In the genomic region with DNA sequence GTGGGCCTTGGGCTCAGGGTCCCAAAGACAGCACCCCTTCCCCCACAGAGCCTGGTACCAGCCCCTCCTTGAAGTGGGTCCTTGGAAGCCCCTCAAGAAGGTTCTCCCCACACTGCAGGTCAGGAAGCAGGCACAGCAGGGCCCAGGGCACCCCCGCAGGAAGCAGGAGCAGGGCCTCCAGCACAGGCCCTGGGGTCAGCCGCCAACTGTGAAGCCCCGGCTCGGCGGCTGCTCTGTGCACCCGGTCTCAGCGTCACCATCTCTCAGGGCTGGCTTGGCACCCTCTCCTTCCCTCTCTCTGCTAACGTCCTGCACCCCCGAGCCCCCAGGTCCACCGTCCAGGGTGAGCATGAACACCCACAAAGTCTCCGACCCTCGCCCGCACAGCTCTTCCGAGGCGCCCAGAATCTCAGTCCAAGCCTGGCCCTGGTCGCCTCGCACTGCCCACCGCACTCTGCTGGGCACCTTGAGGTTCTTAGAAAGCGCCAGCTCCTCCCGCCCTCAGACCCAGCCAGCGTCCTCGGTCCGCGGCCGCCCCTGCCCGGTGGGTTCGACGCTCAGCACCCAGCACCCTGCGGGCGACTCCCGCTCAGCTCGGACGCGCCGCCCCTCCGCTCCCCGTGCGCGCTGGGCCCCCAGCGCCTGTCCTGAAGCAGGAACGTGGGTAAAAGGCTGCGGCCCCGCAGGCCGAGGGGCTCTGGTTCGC, we compare ENCODE assay signal across 8 cellular contexts. TPM values are rescaled to one million over a fixed set of nuclear protein-coding genes. Genes with fewer than 3 reads are reported as not detected.
DNase-seq lines count a peak whose midpoint lies in the region; ATAC-seq and TF ChIP-seq lines count a peak whose summit lies in the region.

No MANE protein-coding gene starts in this region.

- peaks cover 17 to 26% of the 10 kb centered on the region in 2 experiments for H3K4me1 Mint-ChIP-seq in H9
- peaks cover 18% of the 10 kb centered on the region for H3K4me1 Mint-ChIP-seq in activated T-helper 17 cell treated with anti-CD3 and anti-CD28 coated beads, Interleukin-2, amount 50 U/mL, for 72 hours

- H2BK15ac ChIP-seq in H9 (ENCODE audit: low read depth, low read length): no peak overlapping the region

- WGBS in H9 (ENCODE audit: extremely low coverage, insufficient read length, low lambda C conversion rate): no CpG with 5 or more reads among the region's 45 CpGs
- WGBS in smooth muscle cell (ENCODE audit: low lambda C conversion rate): 25% methylated on average over 44 of the region's 45 CpGs

- TF ChIP-seq CTCF in H9 (conservative IDR thresholded peaks at IDR 0.05) (no peak), smooth muscle cell (IDR thresholded peaks at IDR 0.05; ENCODE audit: borderline replicate concordance, insufficient read depth, poor library complexity, severe bottlenecking) (no peak)

- H4K5ac ChIP-seq in H9 (ENCODE audit: insufficient read length, low read depth, low read length): no peak overlapping the region

- H2BK120ac ChIP-seq in H9 (ENCODE audit: low read depth, low read length, poor library complexity, severe bottlenecking): no peak overlapping the region

- H3K4me3 ChIP-seq in iPS-15b (ENCODE audit: low read depth, low read length) (peak overlapping the region; percentile 60), smooth muscle cell (peak overlapping the region; percentile 63)

- H4K20me1 ChIP-seq in H9 (ENCODE audit: control insufficient read depth, insufficient read depth, insufficient read length): peaks cover 8% of the 10 kb centered on the region
- no peaks in the 10 kb centered on the region for H4K20me1 ChIP-seq in smooth muscle cell (ENCODE audit: low read depth)

- H3K9me3 Mint-ChIP-seq in H9: no peaks in the 10 kb centered on the region; a peak in 1 of 5 replicates
- H3K9me3 Mint-ChIP-seq in activated T-helper 17 cell treated with anti-CD3 and anti-CD28 coated beads, Interleukin-2, amount 50 U/mL, for 72 hours: no peaks in the 10 kb centered on the region

- H3K23ac ChIP-seq in H9 (ENCODE audit: insufficient read length, low read depth, low read length): no peak overlapping the region

- no peak for DNase-seq in H9
- DNase-seq in smooth muscle cell (lab: John Stamatoyannopoulos, UW; ENCODE audit: unreplicated experiment): no peak
- DNase-seq in kidney tubule cell (ENCODE audit: low spot score): no peak
- DNase-seq in NCI-H1105 (lab: John Stamatoyannopoulos, UW): no peak
- DNase-seq in NCI-H1436 treated with DMSO at 0.1 percent for 48 hours (lab: John Stamatoyannopoulos, UW): no peak

- H3K4me3 Mint-ChIP-seq in H9: peak overlapping the region; percentile 75 to 79
- H3K4me3 Mint-ChIP-seq in activated T-helper 17 cell treated with anti-CD3 and anti-CD28 coated beads, Interleukin-2, amount 50 U/mL, for 72 hours: peak overlapping the region; percentile 90

- H3K4me2 ChIP-seq in H9 (ENCODE audit: insufficient read depth, insufficient read length, low read length) (peak overlapping the region; percentile 33), smooth muscle cell (peak overlapping the region; percentile 95)

- H2BK20ac ChIP-seq in H9 (ENCODE audit: low read depth, low read length, poor library complexity, severe bottlenecking): no peak overlapping the region

- H2AFZ ChIP-seq in H9 (ENCODE audit: low read length) (no peak overlapping the region), smooth muscle cell (ENCODE audit: low read depth) (peak overlapping the region; percentile 62)

- no peak overlapping the region for H2AK5ac ChIP-seq in H9 (ENCODE audit: insufficient read length, low read length)

- H3K4me1 ChIP-seq in H9 (ENCODE audit: insufficient read depth, low read length) (peaks cover 2% of the 10 kb centered on the region; the same call in 1 of the 2 replicates), iPS-15b (ENCODE audit: control insufficient read depth, insufficient read depth, low read length) (no peaks in the 10 kb centered on the region), smooth muscle cell (ENCODE audit: low read depth) (no peaks in the 10 kb centered on the region)

- H3K9me3 ChIP-seq in H9 (ENCODE audit: control insufficient read depth, low read depth, low read length) (no peaks in the 10 kb centered on the region), iPS-15b (ENCODE audit: control insufficient read depth, insufficient read depth, low read length) (no peaks in the 10 kb centered on the region), smooth muscle cell (replicated peaks; ENCODE audit: low read depth) (no peaks in the 10 kb centered on the region)

- no peak overlapping the region for H3K27ac ChIP-seq in H9 (ENCODE audit: insufficient read length, low read depth, low read length)
- no peak overlapping the region for H3K27ac ChIP-seq in smooth muscle cell (ENCODE audit: low read depth)

- H3K23me2 ChIP-seq in H9 (ENCODE audit: insufficient read length, low read depth, low read length, poor library complexity, severe bottlenecking): peaks cover 10% of the 10 kb centered on the region

- H3F3A ChIP-seq in smooth muscle cell (ENCODE audit: low read depth): no peaks in the 10 kb centered on the region

- H3T11ph ChIP-seq in H9 (ENCODE audit: low read length): no peak overlapping the region

- no peak overlapping the region for H3K27ac Mint-ChIP-seq in H9
- peak overlapping the region; percentile 61 for H3K27ac Mint-ChIP-seq in activated T-helper 17 cell treated with anti-CD3 and anti-CD28 coated beads, Interleukin-2, amount 50 U/mL, for 72 hours

- H3K36me3 Mint-ChIP-seq in H9 (ENCODE audit: insufficient read depth in 1 of 3, low read depth in 3 of 3): no peaks in the 10 kb centered on the region; a peak in 1 of 7 replicates
- H3K36me3 Mint-ChIP-seq in activated T-helper 17 cell treated with anti-CD3 and anti-CD28 coated beads, Interleukin-2, amount 50 U/mL, for 72 hours (ENCODE audit: low read depth): no peaks in the 10 kb centered on the region

- ATAC-seq in activated T-helper 17 cell treated with anti-CD3 and anti-CD28 coated beads, Interleukin-2, amount 50 U/mL, for 72 hours (replicated peaks): peak; percentile 23
- ATAC-seq in GM19467 (IDR thresholded peaks at IDR 0.05; ENCODE audit: unreplicated experiment): no peak

- H3K79me2 ChIP-seq in H9 (ENCODE audit: insufficient read depth, low read length): no peaks in the 10 kb centered on the region; the same call in 1 of the 2 replicates
- H3K79me2 ChIP-seq in smooth muscle cell (ENCODE audit: low read depth): no peaks in the 10 kb centered on the region

- H2BK5ac ChIP-seq in H9 (ENCODE audit: insufficient read length, low read length): no peak overlapping the region

- peaks cover 3% of the 10 kb centered on the region for H3K36me3 ChIP-seq in iPS-15b (ENCODE audit: control insufficient read depth, insufficient read depth, low read length)
- H3K36me3 ChIP-seq in smooth muscle cell (ENCODE audit: low read depth): no peaks in the 10 kb centered on the region

- H3K27me3 ChIP-seq in H9 (ENCODE audit: insufficient read depth, low read length) (no peaks in the 10 kb centered on the region; the same call in 1 of the 2 replicates), iPS-15b (ENCODE audit: control insufficient read depth, insufficient read depth, low read length) (no peaks in the 10 kb centered on the region), smooth muscle cell (ENCODE audit: low read depth) (peaks cover 19% of the 10 kb centered on the region)

- H3K4ac ChIP-seq in H9 (ENCODE audit: low read depth, low read length): no peak overlapping the region

- no peak overlapping the region for H3K56ac ChIP-seq in H9 (ENCODE audit: insufficient read length, low read depth, low read length)

- no peak overlapping the region for H3K9ac ChIP-seq in H9 (ENCODE audit: extremely low read depth, insufficient read length, low read length)
- peak overlapping the region; percentile 60 for H3K9ac ChIP-seq in iPS-15b (ENCODE audit: low read depth, low read length)
- H3K9ac ChIP-seq in smooth muscle cell (ENCODE audit: low read depth): no peak overlapping the region

- peak overlapping the region; percentile 67 for H3K14ac ChIP-seq in H9 (ENCODE audit: insufficient read depth, low read length)

- no peak overlapping the region for H4K8ac ChIP-seq in H9 (replicated peaks; ENCODE audit: insufficient read length, low read depth, low read length)

- no peak overlapping the region for H3K18ac ChIP-seq in H9 (ENCODE audit: insufficient read length, low read depth, low read length)

- H3K27me3 Mint-ChIP-seq in H9 (ENCODE audit: low read depth): peaks cover 20% of the 10 kb centered on the region
- no peaks in the 10 kb centered on the region for H3K27me3 Mint-ChIP-seq in activated T-helper 17 cell treated with anti-CD3 and anti-CD28 coated beads, Interleukin-2, amount 50 U/mL, for 72 hours

- H4K91ac ChIP-seq in H9 (ENCODE audit: insufficient read length, low read depth, low read length): no peak overlapping the region

- H2BK12ac ChIP-seq in H9 (ENCODE audit: insufficient read length, low read depth, low read length): no peak overlapping the region

- H3K79me1 ChIP-seq in H9 (ENCODE audit: insufficient read depth, low read depth, low read length, poor library complexity, severe bottlenecking): no peaks in the 10 kb centered on the region

RNA-seq across cellular contexts. Expression of gene SIGIRR, which starts 1.4 kb away (rescaled TPM):
- total RNA-seq in H9 (2021) (85.7 and 89.7 TPM in 2 replicates), smooth muscle cell (15.3 and 18.3 TPM in 2 replicates)
- total RNA-seq in activated T-helper 17 cell treated with anti-CD3 and anti-CD28 coated beads, Interleukin-2, amount 50 U/mL, for 72 hours: 10 to 100 TPM; 49.5 to 55.7 TPM
- polyA plus RNA-seq in smooth muscle cell: 26.3 and 29.4 TPM in 2 replicates

RNA-seq across cellular contexts. Expression of gene PKP3, which starts 22.2 kb away (rescaled TPM):
- total RNA-seq in H9 (2021): 41.7 and 43.8 TPM in 2 replicates
- not detected for total RNA-seq in activated T-helper 17 cell treated with anti-CD3 and anti-CD28 coated beads, Interleukin-2, amount 50 U/mL, for 72 hours
- total RNA-seq in smooth muscle cell: 32.0 and 61.2 TPM in 2 replicates
- polyA plus RNA-seq in smooth muscle cell: 24.6 and 69.9 TPM in 2 replicates

RNA-seq across cellular contexts. Expression of gene ANO9, which starts 25.6 kb away (rescaled TPM):
- total RNA-seq in H9 (2021): 12.3 and 13.1 TPM in 2 replicates
- total RNA-seq in activated T-helper 17 cell treated with anti-CD3 and anti-CD28 coated beads, Interleukin-2, amount 50 U/mL, for 72 hours: 100 to 1,000 TPM in 1 of 2 donors, 10 to 100 TPM in 1; 36.0 to 119 TPM
- total RNA-seq in smooth muscle cell: 0.67 and 1.4 TPM in 2 replicates
- 1.5 and 7.1 TPM in 2 replicates for polyA plus RNA-seq in smooth muscle cell

RNA-seq across cellular contexts. Expression of gene PTDSS2, which starts 33.9 kb away (rescaled TPM):
- total RNA-seq in H9 (2021) (53.4 and 55.3 TPM in 2 replicates), smooth muscle cell (15.2 and 20.7 TPM in 2 replicates)
- total RNA-seq in activated T-helper 17 cell treated with anti-CD3 and anti-CD28 coated beads, Interleukin-2, amount 50 U/mL, for 72 hours: 10 to 100 TPM; 24.1 to 28.0 TPM
- polyA plus RNA-seq in smooth muscle cell: 25.2 and 33.5 TPM in 2 replicates

RNA-seq across cellular contexts. Expression of gene B4GALNT4, which starts 46.9 kb away (rescaled TPM):
- 101 and 105 TPM in 2 replicates for total RNA-seq in H9 (2021)
- 1 to 10 TPM; 1.4 to 9.4 TPM for total RNA-seq in activated T-helper 17 cell treated with anti-CD3 and anti-CD28 coated beads, Interleukin-2, amount 50 U/mL, for 72 hours
- 21.9 and 48.8 TPM in 2 replicates for total RNA-seq in smooth muscle cell
- polyA plus RNA-seq in smooth muscle cell: 44.9 and 45.8 TPM in 2 replicates

Comparison
In these comparisons a context has a peak if more than half of its experiments do, and no peak if none do; other contexts are left out.
1. RNA of gene PKP3, which starts 22.2 kb away (total RNA-seq): 32.0 to 61.2 TPM in smooth muscle cell and 41.7 to 43.8 TPM in H9; not detected in activated T-helper 17 cell treated with anti-CD3 and anti-CD28 coated beads, Interleukin-2, amount 50 U/mL, for 72 hours; every median in the first group is over 10 times any median in the second.